14 cellular contexts compared by ENCODE assay signal in genomic region chr3:110027446-110027845, GRCh38.
DNase-seq lines count a peak whose midpoint lies in the region; TF ChIP-seq lines count a peak whose summit lies in the region.
"Had no signal": no experiment of that assay in that cellular context is flagged by ENCODE, and none has a peak within 500 bp of the region (broad histone marks: within the 10 kb centered on the region; RNA-seq: fewer than 3 reads in every experiment).

No MANE protein-coding gene starts in this region.

- CTCF ChIA-PET in SK-N-SH (lab: Yijun Ruan, JAX): no interaction called here

- no peaks in the 10 kb centered on the region for H3K79me2 ChIP-seq in SK-N-SH (ENCODE audit: insufficient read depth)
- H3K79me2 ChIP-seq in Karpas-422 (ENCODE audit: low read length): no peaks in the 10 kb centered on the region

- no peak overlapping the region for H3K9ac ChIP-seq in SK-N-SH
- H3K9ac ChIP-seq in Karpas-422 (ENCODE audit: low read length): no peak overlapping the region

- no peak overlapping the region for H2AFZ ChIP-seq in SK-N-SH (ENCODE audit: low read depth)
- no peak overlapping the region for H2AFZ ChIP-seq in Karpas-422 (ENCODE audit: low read length)

- H3K9me2 ChIP-seq in SK-N-SH: no peaks in the 10 kb centered on the region
- no peaks in the 10 kb centered on the region; the same call in 1 of the 2 replicates for H3K9me2 ChIP-seq in Karpas-422 (replicated peaks; ENCODE audit: insufficient read depth, low read length)

- TF ChIP-seq RAD21 in SK-N-SH (IDR thresholded peaks at IDR 0.05; ENCODE audit: low read length): no peak

- H4K20me1 ChIP-seq in SK-N-SH (ENCODE audit: insufficient read depth): no peaks in the 10 kb centered on the region
- no peaks in the 10 kb centered on the region for H4K20me1 ChIP-seq in Karpas-422 (ENCODE audit: insufficient read depth, low read depth, low read length)

- 0% methylated on average over 2 of the region's 2 CpGs for WGBS in SK-N-SH (ENCODE audit: low lambda C conversion rate)

- no peak for TF ChIP-seq CTCF in SK-N-SH (IDR thresholded peaks at IDR 0.05)
- no peak for TF ChIP-seq CTCF in foreskin fibroblast (IDR thresholded peaks at IDR 0.05; ENCODE audit: low read depth, low read length)

- H3F3A ChIP-seq in SK-N-SH (replicated peaks; ENCODE audit: insufficient read depth): no peaks in the 10 kb centered on the region

- TF ChIP-seq EP300 in SK-N-SH (IDR thresholded peaks at IDR 0.05; ENCODE audit: borderline replicate concordance in 1 of 2, low read depth in 1 of 2, low read length in 1 of 2): no peak

- POLR2A ChIA-PET in SK-N-SH (lab: Yijun Ruan, JAX): no interaction called here

- no peak overlapping the region for H3K4me2 ChIP-seq in SK-N-SH
- no peak overlapping the region for H3K4me2 ChIP-seq in Karpas-422 (ENCODE audit: low read depth, low read length, poor library complexity, severe bottlenecking)

- H3K4me3 ChIP-seq in SK-N-SH (ENCODE audit: low read depth in 2 of 2, low read length in 1 of 2) (no peak overlapping the region), foreskin fibroblast (ENCODE audit: low read depth in 1 of 2, low read length in 2 of 2) (no peak overlapping the region), Karpas-422 (ENCODE audit: low read length) (no peak overlapping the region)

- H3K9me3 ChIP-seq in SK-N-SH (no peaks in the 10 kb centered on the region), Karpas-422 (ENCODE audit: low read length) (peaks cover 9% of the 10 kb centered on the region; the same call in 1 of the 2 replicates)

- peak overlapping the region in 1 of 2 experiments; percentile 25; a peak in 2 of 4 replicates for H3K27ac ChIP-seq in SK-N-SH (ENCODE audit: low read depth in 2 of 2, low read length in 1 of 2)
- no peak overlapping the region for H3K27ac ChIP-seq in Karpas-422 (ENCODE audit: low read length)

- DNase-seq in A172 (ENCODE audit: low spot score) (peak; percentile 76), ELR (ENCODE audit: low read depth) (peak; percentile 75), SK-N-SH (peak; percentile 0), foreskin fibroblast (peak; percentile 69 to 77), Karpas-422 (no peak), UCSD-AML1 (lab: John Stamatoyannopoulos, UW; ENCODE audit: unreplicated experiment) (no peak), NCI-H1105 treated with DMSO at 0.1 percent for 48 hours (lab: John Stamatoyannopoulos, UW) (no peak)
- DNase-seq in stimulated activated CD4-positive, alpha-beta T cell treated with anti-CD3 and anti-CD28 coated beads, Interleukin-1b, Interleukin-23, amount 100 ng/mL, for 48 hours: no peak
- DNase-seq: CD4-positive, CD25-positive, alpha-beta regulatory T cell; erythroblast; NCI-H146; NK-92 treated with Interleukin-12 subunit alpha and Interleukin-12 subunit beta, amount 100 ng/mL, for 24 hours; stimulated activated naive CD4-positive, alpha-beta T cell treated with Interleukin-2 at 50 U/mL for 16 hours; T-helper 2 cell had no signal

- H3K36me3 ChIP-seq in SK-N-SH (replicated peaks in 1 of 2; ENCODE audit: control insufficient read depth in 1 of 2, insufficient read depth in 2 of 2, low read length in 1 of 2) (no peaks in the 10 kb centered on the region), Karpas-422 (ENCODE audit: insufficient read depth, low read length) (no peaks in the 10 kb centered on the region)

- H3K27me3 ChIP-seq in SK-N-SH (ENCODE audit: insufficient read depth) (no peaks in the 10 kb centered on the region), Karpas-422 (ENCODE audit: low read length) (no peaks in the 10 kb centered on the region)

- no peaks in the 10 kb centered on the region; a peak in 1 of 4 replicates for H3K4me1 ChIP-seq in SK-N-SH (ENCODE audit: control insufficient read depth in 1 of 2, insufficient read depth in 2 of 2, low read depth in 1 of 2, low read length in 1 of 2)
- no peaks in the 10 kb centered on the region for H3K4me1 ChIP-seq in Karpas-422 (ENCODE audit: low read length)

TF ChIP-seq in SK-N-SH, 30 proteins besides CTCF, POLR2A, EP300 and RAD21:
- TF ChIP-seq FOSL2 (IDR thresholded peaks at IDR 0.05; ENCODE audit: borderline replicate concordance, low read depth) (peak; percentile 66; the same call in 1 of the 2 replicates), PBX3 (IDR thresholded peaks at IDR 0.05) (peak; percentile 46), YY1 (IDR thresholded peaks at IDR 0.05; ENCODE audit: low read depth) (no peak), JUND (IDR thresholded peaks at IDR 0.05) (peak; percentile 69), POLR2AphosphoS5 (IDR thresholded peaks at IDR 0.05; ENCODE audit: low read depth, low read length) (0 out of 2 replicates have a peak, but pooled peaks have one; percentile 23), MEF2A (IDR thresholded peaks at IDR 0.05; ENCODE audit: borderline replicate concordance, low read depth) (0 out of 2 replicates have a peak, but pooled peaks have one; percentile 39), RFX5 (IDR thresholded peaks at IDR 0.05; ENCODE audit: low read length) (no peak), TCF12 (IDR thresholded peaks at IDR 0.05) (peak; percentile 64)

Comparison
In these comparisons a context has a peak if more than half of its experiments do, and no peak if none do; other contexts are left out.
1. DNase-seq: peak in A172 (single experiment), ELR (single experiment), SK-N-SH (single experiment) and foreskin fibroblast (2 of 2); none in stimulated activated CD4-positive, alpha-beta T cell treated with anti-CD3 and anti-CD28 coated beads, Interleukin-1b, Interleukin-23, amount 100 ng/mL, for 48 hours (single experiment), Karpas-422 (single experiment), UCSD-AML1 (single experiment) and NCI-H1105 treated with DMSO at 0.1 percent for 48 hours (single experiment).